In the genomic region with DNA sequence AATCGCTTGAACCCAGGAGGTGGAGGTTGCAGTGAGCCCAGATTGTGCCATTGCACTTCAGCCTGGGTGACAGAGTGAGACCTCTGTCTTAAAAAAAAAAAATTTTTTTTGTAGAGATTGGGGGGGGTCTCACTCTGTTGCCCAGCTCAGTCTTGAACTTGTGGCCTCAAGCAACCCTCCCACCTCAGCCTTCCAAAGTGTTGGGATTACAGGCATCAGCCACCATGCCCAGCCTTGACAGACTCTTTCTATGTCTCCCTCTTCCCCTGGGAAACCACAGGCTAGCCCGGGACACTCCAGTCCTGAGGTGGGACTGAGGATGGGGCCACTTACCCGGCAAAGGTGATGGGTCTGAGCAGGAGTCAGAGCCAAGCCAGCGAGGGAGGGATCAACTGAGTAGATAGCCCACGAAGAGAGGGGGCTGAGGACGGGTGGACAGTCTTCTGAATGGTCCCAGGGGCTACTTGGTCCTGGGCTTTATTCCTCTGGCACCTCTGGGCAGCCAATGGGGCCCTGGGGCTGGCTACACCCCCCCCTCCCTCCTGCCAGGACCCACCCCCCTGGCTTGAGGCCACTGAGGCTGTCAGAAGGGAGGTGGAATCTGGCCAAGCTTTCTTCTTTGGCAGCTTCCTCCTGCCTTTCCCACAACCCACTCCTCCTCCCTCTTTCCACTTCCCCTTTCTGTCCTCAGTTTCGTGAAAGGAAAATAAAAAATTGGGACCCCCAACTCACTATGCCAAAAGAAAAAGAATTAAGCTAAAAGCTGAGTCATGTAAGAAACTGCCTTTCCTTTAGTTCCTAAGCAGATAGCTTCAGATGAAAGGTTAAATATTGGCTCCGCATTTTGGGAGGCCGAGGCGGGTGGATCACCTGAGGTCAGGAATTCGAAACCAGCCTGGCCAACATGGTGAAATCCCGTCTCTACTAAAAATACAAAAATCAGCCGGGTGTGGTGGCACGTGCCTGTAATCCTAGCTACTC, we compare ENCODE assay signal across 8 cellular contexts. TPM values are rescaled to one million over a fixed set of nuclear protein-coding genes. Genes with fewer than 3 reads are reported as not detected.
A peak's percentile ranks its signal among the peaks of the same experiment; 100 is the strongest.
DNase-seq lines count a peak whose midpoint lies in the region; ATAC-seq and TF ChIP-seq lines count a peak whose summit lies in the region.

A gene with protein sequence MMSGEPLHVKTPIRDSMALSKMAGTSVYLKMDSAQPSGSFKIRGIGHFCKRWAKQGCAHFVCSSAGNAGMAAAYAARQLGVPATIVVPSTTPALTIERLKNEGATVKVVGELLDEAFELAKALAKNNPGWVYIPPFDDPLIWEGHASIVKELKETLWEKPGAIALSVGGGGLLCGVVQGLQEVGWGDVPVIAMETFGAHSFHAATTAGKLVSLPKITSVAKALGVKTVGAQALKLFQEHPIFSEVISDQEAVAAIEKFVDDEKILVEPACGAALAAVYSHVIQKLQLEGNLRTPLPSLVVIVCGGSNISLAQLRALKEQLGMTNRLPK (minus strand): TSS at position 453 of the 981 bp plus-strand sequence. CDS start 4,179 bp downstream, outside the sequence.

- WGBS in SK-N-SH (ENCODE audit: low lambda C conversion rate), result 59% methylated on average over 14 of the region's 14 CpGs
- 21 to 34% (median 28%) methylated on average over 14 of the region's 14 CpGs for WGBS in psoas muscle, 3 donors
- WGBS in prostate gland, result 33% methylated on average over 14 of the region's 14 CpGs

- H4K20me1 ChIP-seq in SK-N-SH (ENCODE audit: insufficient read depth), result no peaks in the 10 kb centered on the region

- H3K4me3 ChIP-seq in HEK293 (ENCODE audit: low read depth, low read length), result no peak within 1 kb of the TSS
- no peak within 1 kb of the TSS for H3K4me3 ChIP-seq in SK-N-SH (ENCODE audit: low read depth in 2 of 2, low read length in 1 of 2)
- H3K4me3 ChIP-seq in fibroblast of the aortic adventitia (ENCODE audit: low read depth, low read length), result peak within 1 kb of the TSS; percentile 1
- peak within 1 kb of the TSS; percentile 13 for H3K4me3 ChIP-seq in psoas muscle
- no peak within 1 kb of the TSS for H3K4me3 ChIP-seq in prostate gland

- H3K9me3 ChIP-seq in HEK293 (ENCODE audit: control insufficient read depth, insufficient read depth, low read depth, low read length) (no peaks in the 10 kb centered on the region), SK-N-SH (no peaks in the 10 kb centered on the region), psoas muscle (no peaks in the 10 kb centered on the region), prostate gland (no peaks in the 10 kb centered on the region)

- H3K4me1 ChIP-seq in HEK293 (ENCODE audit: control insufficient read depth, insufficient read depth, low read length) (no peaks in the 10 kb centered on the region), SK-N-SH (ENCODE audit: control insufficient read depth in 1 of 2, insufficient read depth in 2 of 2, low read depth in 1 of 2, low read length in 1 of 2) (no peaks in the 10 kb centered on the region; a peak in 1 of 4 replicates), psoas muscle (no peaks in the 10 kb centered on the region), prostate gland (replicated peaks) (no peaks in the 10 kb centered on the region)

- no peak for TF ChIP-seq POLR2A in prostate gland (IDR thresholded peaks at IDR 0.05)

- TF ChIP-seq CTCF in HEK293 (tag by site-specific recombination; IDR thresholded peaks at IDR 0.05) (no peak), SK-N-SH (IDR thresholded peaks at IDR 0.05) (no peak), fibroblast of the aortic adventitia (IDR thresholded peaks at IDR 0.05; ENCODE audit: insufficient read depth, low read length) (no peak), psoas muscle (IDR thresholded peaks at IDR 0.05) (no peak), prostate gland (IDR thresholded peaks at IDR 0.05) (no peak)

- POLR2A ChIA-PET in HEK293 (lab: Yijun Ruan, JAX) (interaction anchor here (1.1 kb wide), 1 partner anchor 18 kb away, joined by 3 read pairs; a partner anchor contains a TSS), SK-N-SH (lab: Yijun Ruan, JAX) (no interaction called here)

- peak; percentile 63 for DNase-seq in SK-N-SH
- DNase-seq in fibroblast of the aortic adventitia (ENCODE audit: low read depth), result peak; percentile 79
- DNase-seq in psoas muscle, result no peak
- DNase-seq in prostate gland (ENCODE audit: low spot score), result no peak
- no peak for DNase-seq in activated effector memory CD4-positive, alpha-beta T cell treated with Interleukin-2 at 50 U/mL for 16 hours

- no peaks in the 10 kb centered on the region for H3K9me2 ChIP-seq in SK-N-SH

- H3K27me3 ChIP-seq in SK-N-SH (ENCODE audit: insufficient read depth), result no peaks in the 10 kb centered on the region
- peaks cover 0 to 20% (median 0%) of the 10 kb centered on the region in 3 donors for H3K27me3 ChIP-seq in psoas muscle (ENCODE audit: insufficient read depth in 3 of 3, low read length in 2 of 3)
- H3K27me3 ChIP-seq in prostate gland (replicated peaks; ENCODE audit: insufficient read depth), result no peaks in the 10 kb centered on the region

- H3K36me3 ChIP-seq in HEK293 (ENCODE audit: control insufficient read depth in 2 of 2, insufficient read depth in 1 of 2, low read length in 2 of 2), result no peaks in the 10 kb centered on the region
- no peaks in the 10 kb centered on the region for H3K36me3 ChIP-seq in SK-N-SH (replicated peaks in 1 of 2; ENCODE audit: control insufficient read depth in 1 of 2, insufficient read depth in 2 of 2, low read length in 1 of 2)
- H3K36me3 ChIP-seq in psoas muscle (ENCODE audit: insufficient read depth in 1 of 2, low read depth in 1 of 2), result no peaks in the 10 kb centered on the region
- H3K36me3 ChIP-seq in prostate gland, result no peaks in the 10 kb centered on the region

- H3F3A ChIP-seq in SK-N-SH (replicated peaks; ENCODE audit: insufficient read depth), result no peaks in the 10 kb centered on the region

- H3K9ac ChIP-seq in SK-N-SH, result no peak within 1 kb of the TSS

- TF ChIP-seq RAD21 in SK-N-SH (IDR thresholded peaks at IDR 0.05; ENCODE audit: low read length), result no peak

- peak in 3 of 4 donors; percentile 17 to 39 (median 33) for ATAC-seq in psoas muscle
- ATAC-seq in GM18868 (IDR thresholded peaks at IDR 0.05; ENCODE audit: unreplicated experiment), result no peak
- ATAC-seq in HG02885 (IDR thresholded peaks at IDR 0.05; ENCODE audit: poor library complexity, unreplicated experiment), result no peak

- no peak within 1 kb of the TSS for H3K4me2 ChIP-seq in SK-N-SH

- intact Hi-C loops in psoas muscle (cut with DNase I), result no loop called here
- intact Hi-C loops in prostate gland (cut with DNase I), result no loop called here

- CTCF ChIA-PET in HEK293 (lab: Yijun Ruan, JAX), result interaction anchor here (0.5 to 1.8 kb wide), 4 partner anchors 18 to 355 kb away, joined by 3 to 5 read pairs (median 4); no protein-coding TSS in a partner anchor
- CTCF ChIA-PET in SK-N-SH (lab: Yijun Ruan, JAX), result interaction anchor here (0.8 to 2.2 kb wide), 3 partner anchors 22 to 58 kb away, joined by 3 to 6 read pairs (median 4); no protein-coding TSS in a partner anchor

- no peak within 1 kb of the TSS for H2AFZ ChIP-seq in SK-N-SH (ENCODE audit: low read depth)

- H3K27ac ChIP-seq in HEK293 (ENCODE audit: extremely low read depth, low read depth, low read length) (no peak within 1 kb of the TSS), SK-N-SH (ENCODE audit: low read depth in 2 of 2, low read length in 1 of 2) (no peak within 1 kb of the TSS), psoas muscle (no peak within 1 kb of the TSS), prostate gland (no peak within 1 kb of the TSS)

- TF ChIP-seq EP300 in SK-N-SH (IDR thresholded peaks at IDR 0.05; ENCODE audit: borderline replicate concordance in 1 of 2, low read depth in 1 of 2, low read length in 1 of 2), result no peak

- no peaks in the 10 kb centered on the region for H3K79me2 ChIP-seq in SK-N-SH (ENCODE audit: insufficient read depth)

TF ChIP-seq in HEK293, 187 proteins besides CTCF, POLR2A, EP300 and RAD21:
- TF ChIP-seq ZNF341 (tag by site-specific recombination; IDR thresholded peaks at IDR 0.05; ENCODE audit: low read depth) (peak; percentile 69), ZBTB17 (tag by site-specific recombination; IDR thresholded peaks at IDR 0.05) (no peak), ZNF335 (tag by site-specific recombination; conservative IDR thresholded peaks at IDR 0.05) (peak; percentile 45), SP7 (tag by site-specific recombination; IDR thresholded peaks at IDR 0.05) (no peak), IKZF3 (tag by site-specific recombination; IDR thresholded peaks at IDR 0.05) (no peak)

TF ChIP-seq in SK-N-SH, 30 proteins besides CTCF, POLR2A, EP300 and RAD21:
- TF ChIP-seq FOSL2 (IDR thresholded peaks at IDR 0.05; ENCODE audit: borderline replicate concordance, low read depth), result no peak
- TF ChIP-seq TEAD4 (IDR thresholded peaks at IDR 0.05; ENCODE audit: borderline replicate concordance, insufficient read depth), result no peak
- TF ChIP-seq GABPA (IDR thresholded peaks at IDR 0.05; ENCODE audit: low read depth), result no peak
- TF ChIP-seq YY1 (IDR thresholded peaks at IDR 0.05; ENCODE audit: low read depth), result no peak
- no peak for TF ChIP-seq RFX5 (IDR thresholded peaks at IDR 0.05; ENCODE audit: low read length)
- no peak for TF ChIP-seq CHD2 (IDR thresholded peaks at IDR 0.05; ENCODE audit: low read length, partially characterized antibody)
- no peak for TF ChIP-seq NRF1 (IDR thresholded peaks at IDR 0.05; ENCODE audit: low read depth, low read length)

RNA-seq across cellular contexts. Expression of the gene that starts here (rescaled TPM):
- polyA plus RNA-seq in SK-N-SH (2012; rRNA removed), result 0.08 and 0.10 TPM in 2 replicates
- polyA plus RNA-seq in SK-N-SH (2012; cell fraction: cytosol; rRNA removed), result 0.03 and 0.06 TPM in 2 replicates
- polyA plus RNA-seq in SK-N-SH (2012; cell fraction: nucleus; rRNA removed), result 0.04 and 0.10 TPM in 2 replicates
- total RNA-seq in fibroblast of the aortic adventitia (ENCODE audit: low replicate concordance), result not detected in 2 replicates
- under 1 TPM in 2 of 4 donors, not detected in 2; 0.63 to 0.91 TPM for total RNA-seq in psoas muscle
- polyA plus RNA-seq in psoas muscle, result under 1 TPM in 2 of 3 donors, not detected in 1; 0.05 to 0.13 TPM
- under 1 TPM; 0.50 to 0.80 TPM for total RNA-seq in prostate gland

Comparison
In these comparisons a context has a peak if more than half of its experiments do, and no peak if none do; other contexts are left out.
1. Peak in DNase-seq in SK-N-SH; RNA of the gene not detected or under 1 TPM.
2. Peak in DNase-seq and H3K4me3 ChIP-seq in fibroblast of the aortic adventitia; RNA of the gene not detected or under 1 TPM.
3. Peak in ATAC-seq and H3K4me3 ChIP-seq in psoas muscle; RNA of the gene not detected or under 1 TPM.